In genomic region chr12:6615802-6616201, GRCh38 we compare ENCODE assay signal across 15 cellular contexts. TPM values are rescaled to one million over a fixed set of nuclear protein-coding genes. Genes with fewer than 3 reads are reported as not detected.
DNase-seq lines count a peak whose midpoint lies in the region; ATAC-seq and TF ChIP-seq lines count a peak whose summit lies in the region.
"Had no signal": no experiment of that assay in that cellular context is flagged by ENCODE, and none has a peak within 500 bp of the region (broad histone marks: within the 10 kb centered on the region; RNA-seq: fewer than 3 reads in every experiment).

No MANE protein-coding gene starts in this region.

- no peaks in the 10 kb centered on the region for H3K27me3 Mint-ChIP-seq in activated naive CD4-positive, alpha-beta T cell treated with anti-CD3 and anti-CD28 coated beads, Interleukin-2, amount 10 ng/mL, durations not matched to agents 7 days and 5 days
- no peaks in the 10 kb centered on the region for H3K27me3 Mint-ChIP-seq in activated CD8-positive, alpha-beta T cell treated with anti-CD3 and anti-CD28 coated beads, Interleukin-2, amount 10 ng/mL, durations not matched to agents 7 days and 5 days (ENCODE audit: low read depth)

- H3K36me3 Mint-ChIP-seq in activated naive CD4-positive, alpha-beta T cell treated with anti-CD3 and anti-CD28 coated beads, Interleukin-2, amount 10 ng/mL, durations not matched to agents 7 days and 5 days, result peaks cover 10% of the 10 kb centered on the region
- peaks cover 16% of the 10 kb centered on the region for H3K36me3 Mint-ChIP-seq in activated CD8-positive, alpha-beta T cell treated with anti-CD3 and anti-CD28 coated beads, Interleukin-2, amount 10 ng/mL, durations not matched to agents 7 days and 5 days (ENCODE audit: low read depth)

- no peaks in the 10 kb centered on the region for H4K20me1 ChIP-seq in hepatocyte (ENCODE audit: insufficient read depth, poor library complexity, severe bottlenecking)

- no peak for DNase-seq in activated naive CD4-positive, alpha-beta T cell treated with anti-CD3 and anti-CD28 coated beads, Interleukin-2, amount 10 ng/mL, durations not matched to agents 7 days and 5 days
- DNase-seq in activated naive CD4-positive, alpha-beta T cell treated with anti-CD3 and anti-CD28 coated beads, Interleukin-2, amount 50 U/mL, for 16 hours, result no peak
- DNase-seq in activated CD8-positive, alpha-beta T cell treated with anti-CD3 and anti-CD28 coated beads, Interleukin-2, amount 10 ng/mL, durations not matched to agents 7 days and 5 days, result no peak
- DNase-seq in hepatocyte (ENCODE audit: low spot score), result no peak
- no peak for DNase-seq in thoracic aorta (ENCODE audit: low spot score)
- DNase-seq in stimulated activated naive CD4-positive, alpha-beta T cell (lab: John Stamatoyannopoulos, UW), result no peak
- no peak for DNase-seq in GM13976 (ENCODE audit: low spot score)
- DNase-seq: activated CD4-positive, CD25-positive, alpha-beta regulatory T cell treated with anti-CD3 and anti-CD28 coated beads, Interleukin-2, amount 50 U/mL, for 72 hours; adrenal gland; heart right ventricle; lower lobe of right lung; NCI-H510A treated with DMSO at 0.1 percent for 48 hours; right cardiac atrium; SJCRH30 had no signal

- no peak overlapping the region for H3K4me3 ChIP-seq in hepatocyte
- no peak overlapping the region for H3K4me3 ChIP-seq in thoracic aorta
- H3K4me3 ChIP-seq: adrenal gland, heart right ventricle, lower lobe of right lung, SJCRH30 had no signal

- H3K36me3 ChIP-seq in hepatocyte (replicated peaks; ENCODE audit: insufficient read depth, low read depth) (no peaks in the 10 kb centered on the region), thoracic aorta (no peaks in the 10 kb centered on the region)
- H3K36me3 ChIP-seq: adrenal gland, lower lobe of right lung, SJCRH30 had no signal

- H3K27me3 ChIP-seq in hepatocyte (peaks cover 3% of the 10 kb centered on the region), thoracic aorta (replicated peaks; ENCODE audit: insufficient read depth) (no peaks in the 10 kb centered on the region)
- H3K27me3 ChIP-seq: SJCRH30 had no signal

- H3K27ac Mint-ChIP-seq in activated naive CD4-positive, alpha-beta T cell treated with anti-CD3 and anti-CD28 coated beads, Interleukin-2, amount 10 ng/mL, durations not matched to agents 7 days and 5 days, result peak overlapping the region; percentile 21
- peak overlapping the region; percentile 5 for H3K27ac Mint-ChIP-seq in activated CD8-positive, alpha-beta T cell treated with anti-CD3 and anti-CD28 coated beads, Interleukin-2, amount 10 ng/mL, durations not matched to agents 7 days and 5 days

- peaks cover 43% of the 10 kb centered on the region for H3K4me1 Mint-ChIP-seq in activated naive CD4-positive, alpha-beta T cell treated with anti-CD3 and anti-CD28 coated beads, Interleukin-2, amount 10 ng/mL, durations not matched to agents 7 days and 5 days
- peaks cover 55% of the 10 kb centered on the region for H3K4me1 Mint-ChIP-seq in activated CD8-positive, alpha-beta T cell treated with anti-CD3 and anti-CD28 coated beads, Interleukin-2, amount 10 ng/mL, durations not matched to agents 7 days and 5 days (ENCODE audit: low read depth)

- no peaks in the 10 kb centered on the region for H3K9me3 ChIP-seq in hepatocyte (ENCODE audit: low read depth)
- no peaks in the 10 kb centered on the region for H3K9me3 ChIP-seq in thoracic aorta
- H3K9me3 ChIP-seq: adrenal gland, heart right ventricle, lower lobe of right lung, SJCRH30 had no signal

- H3K9me3 Mint-ChIP-seq in activated naive CD4-positive, alpha-beta T cell treated with anti-CD3 and anti-CD28 coated beads, Interleukin-2, amount 10 ng/mL, durations not matched to agents 7 days and 5 days, result no peaks in the 10 kb centered on the region
- H3K9me3 Mint-ChIP-seq in activated CD8-positive, alpha-beta T cell treated with anti-CD3 and anti-CD28 coated beads, Interleukin-2, amount 10 ng/mL, durations not matched to agents 7 days and 5 days (ENCODE audit: insufficient read depth), result no peaks in the 10 kb centered on the region

- TF ChIP-seq CTCF in hepatocyte (IDR thresholded peaks at IDR 0.05; ENCODE audit: poor library complexity) (no peak), thoracic aorta (IDR thresholded peaks at IDR 0.05) (no peak), GM13976 (IDR thresholded peaks at IDR 0.05; ENCODE audit: borderline replicate concordance, control extremely low read depth, extremely low read depth, insufficient read depth, missing control alignments) (no peak)

- no peaks in the 10 kb centered on the region for H3K9me2 ChIP-seq in hepatocyte (replicated peaks; ENCODE audit: insufficient read depth)

- POLR2A ChIA-PET in activated CD8-positive, alpha-beta T cell treated with anti-CD3 and anti-CD28 coated beads, Interleukin-2, amount 10 ng/mL, durations not matched to agents 7 days and 5 days (lab: Charles Lee), result interaction anchor here (0.7 kb wide), 1 partner anchor 74 kb away, joined by 3 read pairs; the partner anchor contains the start of gene ZNF384

- 75% methylated on average over 3 of the region's 3 CpGs for WGBS in hepatocyte (ENCODE audit: low lambda C conversion rate, missing lambda C conversion rate)

- H3K27ac ChIP-seq in hepatocyte (peak overlapping the region; percentile 35), thoracic aorta (peak overlapping the region; percentile 19 to 21)
- H3K27ac ChIP-seq: lower lobe of right lung, SJCRH30 had no signal

- H3K4me3 Mint-ChIP-seq in activated naive CD4-positive, alpha-beta T cell treated with anti-CD3 and anti-CD28 coated beads, Interleukin-2, amount 10 ng/mL, durations not matched to agents 7 days and 5 days, result no peak overlapping the region
- H3K4me3 Mint-ChIP-seq in activated CD8-positive, alpha-beta T cell treated with anti-CD3 and anti-CD28 coated beads, Interleukin-2, amount 10 ng/mL, durations not matched to agents 7 days and 5 days, result no peak overlapping the region

- CTCF ChIA-PET in activated naive CD4-positive, alpha-beta T cell treated with anti-CD3 and anti-CD28 coated beads, Interleukin-2, amount 10 ng/mL, durations not matched to agents 7 days and 5 days (lab: Charles Lee), result interaction anchor here (0.6 to 1.6 kb wide), 4 partner anchors 17 to 219 kb away, joined by 4 to 6 read pairs (median 4); no protein-coding TSS in a partner anchor
- CTCF ChIA-PET in activated CD8-positive, alpha-beta T cell treated with anti-CD3 and anti-CD28 coated beads, Interleukin-2, amount 10 ng/mL, durations not matched to agents 7 days and 5 days (lab: Charles Lee), result interaction anchor here (0.9 to 2.5 kb wide), 5 partner anchors 8 to 73 kb away, joined by 3 to 7 read pairs (median 4); partner anchors contain the start of genes LPAR5 and ZNF384

- in situ Hi-C loops in GM13976 (cut with MboI; ENCODE audit: low sequenced_read_pairs, unreplicated experiment), result no loop called here

- no peak overlapping the region for H2AFZ ChIP-seq in hepatocyte

- H3K4me1 ChIP-seq in hepatocyte (ENCODE audit: insufficient read depth) (peaks cover 28% of the 10 kb centered on the region), thoracic aorta (ENCODE audit: control insufficient read depth in 1 of 2, low read depth in 2 of 2) (peaks cover 21 to 39% of the 10 kb centered on the region in 2 donors)

- no peak for ATAC-seq in activated CD8-positive, alpha-beta T cell treated with anti-CD3 and anti-CD28 coated beads, Interleukin-2, amount 10 ng/mL, durations not matched to agents 7 days and 5 days
- ATAC-seq in thoracic aorta (ENCODE audit: insufficient number of reproducible peaks, low FRiP score, low read depth) (no peak), HG02870 (IDR thresholded peaks at IDR 0.05; ENCODE audit: unreplicated experiment) (no peak)
- ATAC-seq: heart right ventricle, lower lobe of right lung, right cardiac atrium had no signal

- H3K79me2 ChIP-seq in hepatocyte, result no peaks in the 10 kb centered on the region

- no peak overlapping the region for H3K4me2 ChIP-seq in hepatocyte

RNA-seq across cellular contexts. Expression of gene CHD4, which starts 8.6 kb away (rescaled TPM):
- 100 to 1,000 TPM; 277 to 292 TPM for total RNA-seq in activated CD8-positive, alpha-beta T cell treated with anti-CD3 and anti-CD28 coated beads, Interleukin-2, amount 10 ng/mL, durations not matched to agents 7 days and 5 days
- total RNA-seq in hepatocyte (181 and 211 TPM in 2 replicates), thoracic aorta (100 to 1,000 TPM; 193 to 205 TPM)
- polyA plus RNA-seq in hepatocyte, result 74.1 and 108 TPM in 2 replicates

RNA-seq across cellular contexts. Expression of gene LPAR5, which starts 20.0 kb away (rescaled TPM):
- 10 to 100 TPM; 16.5 to 16.8 TPM for total RNA-seq in activated CD8-positive, alpha-beta T cell treated with anti-CD3 and anti-CD28 coated beads, Interleukin-2, amount 10 ng/mL, durations not matched to agents 7 days and 5 days
- 0.60 and 1.0 TPM in 2 replicates for total RNA-seq in hepatocyte
- polyA plus RNA-seq in hepatocyte, result 0.34 and 2.0 TPM in 2 replicates
- 1 to 10 TPM; 4.8 to 6.8 TPM for total RNA-seq in thoracic aorta
- total RNA-seq: SJCRH30 had no signal

RNA-seq across cellular contexts. Expression of gene ACRBP, which starts 31.4 kb away (rescaled TPM):
- 1 to 10 TPM in 1 of 2 experiments, under 1 TPM in 1; 0.76 to 1.7 TPM for total RNA-seq in activated CD8-positive, alpha-beta T cell treated with anti-CD3 and anti-CD28 coated beads, Interleukin-2, amount 10 ng/mL, durations not matched to agents 7 days and 5 days
- total RNA-seq in hepatocyte (0.20 and 0.68 TPM in 2 replicates), thoracic aorta (1 to 10 TPM; 5.1 to 9.1 TPM)
- polyA plus RNA-seq in hepatocyte, result 0.62 and 1.8 TPM in 2 replicates
- total RNA-seq: SJCRH30 had no signal

RNA-seq across cellular contexts. Expression of gene ING4, which starts 47.1 kb away (rescaled TPM):
- 10 to 100 TPM; 24.9 TPM for total RNA-seq in activated CD8-positive, alpha-beta T cell treated with anti-CD3 and anti-CD28 coated beads, Interleukin-2, amount 10 ng/mL, durations not matched to agents 7 days and 5 days
- 35.7 and 39.7 TPM in 2 replicates for total RNA-seq in hepatocyte
- 38.9 and 42.9 TPM in 2 replicates for polyA plus RNA-seq in hepatocyte
- total RNA-seq in thoracic aorta, result 10 to 100 TPM; 21.8 to 36.9 TPM

RNA-seq across cellular contexts. Expression of gene NOP2, which starts 47.7 kb away (rescaled TPM):
- 10 to 100 TPM; 84.2 to 87.6 TPM for total RNA-seq in activated CD8-positive, alpha-beta T cell treated with anti-CD3 and anti-CD28 coated beads, Interleukin-2, amount 10 ng/mL, durations not matched to agents 7 days and 5 days
- total RNA-seq in hepatocyte, result 36.1 and 40.3 TPM in 2 replicates
- polyA plus RNA-seq in hepatocyte, result 37.8 and 38.1 TPM in 2 replicates
- 10 to 100 TPM; 41.2 to 83.0 TPM for total RNA-seq in thoracic aorta
